Comparison of ENCODE assay signal across 28 cellular contexts in the genomic region with DNA sequence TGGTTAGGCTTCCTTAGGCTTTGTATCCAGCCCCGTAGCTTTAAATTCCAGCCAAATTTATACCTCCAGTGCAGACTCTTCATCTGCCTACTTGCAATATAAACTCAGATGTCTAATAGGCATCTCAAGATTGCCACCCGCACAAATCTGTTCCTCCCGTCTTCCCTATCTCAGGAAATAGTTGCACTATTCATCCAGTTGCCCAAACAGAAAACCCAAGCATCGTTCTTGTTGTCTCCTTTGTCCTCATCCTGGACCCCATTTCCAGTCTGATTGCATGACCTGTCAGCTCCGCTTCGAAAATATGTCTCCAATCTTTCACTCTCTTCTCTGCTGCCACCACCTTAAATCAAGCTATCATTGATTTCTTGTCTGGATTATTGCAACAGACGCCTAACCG. TPM values are rescaled to one million over a fixed set of nuclear protein-coding genes. Genes with fewer than 3 reads are reported as not detected.
"Had no signal": no experiment of that assay in that cellular context is flagged by ENCODE, and none has a peak within 500 bp of the region (broad histone marks: within the 10 kb centered on the region; RNA-seq: fewer than 3 reads in every experiment).

No MANE protein-coding gene starts in this region.

- H3K36me3 ChIP-seq: adrenal gland, colonic mucosa, esophagus squamous epithelium, gastroesophageal sphincter had no signal

- H3K4me3 Mint-ChIP-seq: activated CD4-positive, alpha-beta memory T cell treated with anti-CD3 and anti-CD28 coated beads, Interleukin-2, amount 10 ng/mL, durations not matched to agents 7 days and 5 days; activated CD4-positive, alpha-beta T cell treated with anti-CD3 and anti-CD28 coated beads, Interleukin-2, amount 10 ng/mL, durations not matched to agents 7 days and 5 days; activated naive CD4-positive, alpha-beta T cell treated with anti-CD3 and anti-CD28 coated beads for 36 hours; activated naive CD4-positive, alpha-beta T cell treated with anti-CD3 and anti-CD28 coated beads, Interleukin-2, amount 50 U/mL, for 24 hours; activated naive CD8-positive, alpha-beta T cell treated with anti-CD3 and anti-CD28 coated beads for 36 hours; activated naive CD8-positive, alpha-beta T cell treated with anti-CD3 and anti-CD28 coated beads, Interleukin-2, amount 50 U/mL, for 24 hours; activated T-helper 1 cell treated with anti-CD3 and anti-CD28 coated beads, Interleukin-12 subunit alpha, Interleukin-12 subunit beta, Interleukin-2, Interleukin-4 antibody, amounts not matched to agents 30 ng/mL and 10 ng/mL and 1 ng/mL, durations not matched to agents 14 hours and 24 hours and 36 hours; WTC11 had no signal

- ATAC-seq: activated naive CD8-positive, alpha-beta T cell treated with anti-CD3 and anti-CD28 coated beads, Interleukin-2, amount 50 U/mL, for 24 hours; body of pancreas; gastroesophageal sphincter; heart right ventricle; WTC11 had no signal

- H3K9me3 Mint-ChIP-seq: activated CD4-positive, alpha-beta memory T cell treated with anti-CD3 and anti-CD28 coated beads, Interleukin-2, amount 10 ng/mL, durations not matched to agents 7 days and 5 days; activated CD4-positive, alpha-beta T cell treated with anti-CD3 and anti-CD28 coated beads, Interleukin-2, amount 10 ng/mL, durations not matched to agents 7 days and 5 days; activated naive CD4-positive, alpha-beta T cell treated with anti-CD3 and anti-CD28 coated beads for 36 hours; activated naive CD4-positive, alpha-beta T cell treated with anti-CD3 and anti-CD28 coated beads, Interleukin-2, amount 50 U/mL, for 24 hours; activated naive CD8-positive, alpha-beta T cell treated with anti-CD3 and anti-CD28 coated beads for 36 hours; activated naive CD8-positive, alpha-beta T cell treated with anti-CD3 and anti-CD28 coated beads, Interleukin-2, amount 50 U/mL, for 24 hours; activated T-helper 1 cell treated with anti-CD3 and anti-CD28 coated beads, Interleukin-12 subunit alpha, Interleukin-12 subunit beta, Interleukin-2, Interleukin-4 antibody, amounts not matched to agents 30 ng/mL and 10 ng/mL and 1 ng/mL, durations not matched to agents 14 hours and 24 hours and 36 hours; activated T-helper 2 cell treated with anti-CD3 and anti-CD28 coated beads, Interferon-gamma antibody, Interleukin-2, Interleukin-4, amounts not matched to agents 10 μg/mL and 5 μg/mL and 100 μg/mL, durations not matched to agents 14 hours and 24 hours and 36 hours; WTC11 had no signal

- H3K27me3 ChIP-seq: adrenal gland, body of pancreas, colonic mucosa, esophagus squamous epithelium, gastroesophageal sphincter had no signal

- H3K27ac ChIP-seq: adrenal gland, body of pancreas, colonic mucosa, epithelial cell of prostate, esophagus squamous epithelium, gastroesophageal sphincter, heart right ventricle had no signal

- DNase-seq: activated CD4-positive, alpha-beta memory T cell treated with anti-CD3 and anti-CD28 coated beads, Interleukin-2, amount 10 ng/mL, durations not matched to agents 7 days and 5 days; activated CD4-positive, alpha-beta T cell treated with anti-CD3 and anti-CD28 coated beads for 1 hour; activated CD4-positive, alpha-beta T cell treated with anti-CD3 and anti-CD28 coated beads for 4 hours; activated CD4-positive, alpha-beta T cell treated with anti-CD3 and anti-CD28 coated beads, Interleukin-2, amount 10 ng/mL, durations not matched to agents 7 days and 5 days; activated CD4-positive, alpha-beta T cell treated with anti-CD3 and anti-CD28 coated beads, Interleukin-2, amount 50 U/mL, for 4 hours; activated effector memory CD4-positive, alpha-beta T cell treated with anti-CD3 and anti-CD28 coated beads, Interleukin-2, amount 50 U/mL, for 16 hours; activated naive CD4-positive, alpha-beta T cell treated with anti-CD3 and anti-CD28 coated beads for 36 hours; activated naive CD8-positive, alpha-beta T cell treated with anti-CD3 and anti-CD28 coated beads for 36 hours; activated naive CD8-positive, alpha-beta T cell treated with anti-CD3 and anti-CD28 coated beads, Interleukin-2, amount 50 U/mL, for 24 hours; activated T-cell treated with anti-CD3 and anti-CD28 coated beads, Interleukin-2, amount 50 U/mL, for 1 hour; activated T-cell treated with anti-CD3 and anti-CD28 coated beads, Interleukin-2, amount 50 U/mL, for 48 hours; aorta; cerebellar nuclear complex; colonic mucosa; effector CD8-positive, alpha-beta T cell; esophagus squamous epithelium; foreskin melanocyte; heart right ventricle; T-helper 2 cell had no signal

- H3K36me3 Mint-ChIP-seq: activated naive CD4-positive, alpha-beta T cell treated with anti-CD3 and anti-CD28 coated beads, Interleukin-2, amount 50 U/mL, for 24 hours had no signal

- H3K9me3 ChIP-seq: adrenal gland, body of pancreas, colonic mucosa, esophagus squamous epithelium, gastroesophageal sphincter had no signal

- H3K27ac Mint-ChIP-seq: activated CD4-positive, alpha-beta memory T cell treated with anti-CD3 and anti-CD28 coated beads, Interleukin-2, amount 10 ng/mL, durations not matched to agents 7 days and 5 days; activated CD4-positive, alpha-beta T cell treated with anti-CD3 and anti-CD28 coated beads, Interleukin-2, amount 10 ng/mL, durations not matched to agents 7 days and 5 days; activated naive CD4-positive, alpha-beta T cell treated with anti-CD3 and anti-CD28 coated beads for 36 hours; activated naive CD4-positive, alpha-beta T cell treated with anti-CD3 and anti-CD28 coated beads, Interleukin-2, amount 50 U/mL, for 24 hours; activated naive CD8-positive, alpha-beta T cell treated with anti-CD3 and anti-CD28 coated beads for 36 hours; activated naive CD8-positive, alpha-beta T cell treated with anti-CD3 and anti-CD28 coated beads, Interleukin-2, amount 50 U/mL, for 24 hours; activated T-helper 1 cell treated with anti-CD3 and anti-CD28 coated beads, Interleukin-12 subunit alpha, Interleukin-12 subunit beta, Interleukin-2, Interleukin-4 antibody, amounts not matched to agents 30 ng/mL and 10 ng/mL and 1 ng/mL, durations not matched to agents 14 hours and 24 hours and 36 hours; activated T-helper 2 cell treated with anti-CD3 and anti-CD28 coated beads, Interferon-gamma antibody, Interleukin-2, Interleukin-4, amounts not matched to agents 10 μg/mL and 5 μg/mL and 100 μg/mL, durations not matched to agents 14 hours and 24 hours and 36 hours; WTC11 had no signal

- H3K4me3 ChIP-seq: adrenal gland, body of pancreas, colonic mucosa, esophagus squamous epithelium, gastroesophageal sphincter, heart right ventricle had no signal

RNA-seq across cellular contexts. Expression of a gene that starts 41.9 kb away (rescaled TPM):
- total RNA-seq: activated CD4-positive, alpha-beta T cell treated with anti-CD3 and anti-CD28 coated beads, Interleukin-2, amount 10 ng/mL, durations not matched to agents 7 days and 5 days; activated T-helper 1 cell treated with anti-CD3 and anti-CD28 coated beads, Interleukin-12 subunit alpha, Interleukin-12 subunit beta, Interleukin-2, Interleukin-4 antibody, amounts not matched to agents 30 ng/mL and 10 ng/mL and 1 ng/mL, durations not matched to agents 14 hours and 24 hours and 36 hours; body of pancreas; glomerular endothelial cell had no signal
